Comparison of ENCODE assay signal across 8 cellular contexts in the genomic region with DNA sequence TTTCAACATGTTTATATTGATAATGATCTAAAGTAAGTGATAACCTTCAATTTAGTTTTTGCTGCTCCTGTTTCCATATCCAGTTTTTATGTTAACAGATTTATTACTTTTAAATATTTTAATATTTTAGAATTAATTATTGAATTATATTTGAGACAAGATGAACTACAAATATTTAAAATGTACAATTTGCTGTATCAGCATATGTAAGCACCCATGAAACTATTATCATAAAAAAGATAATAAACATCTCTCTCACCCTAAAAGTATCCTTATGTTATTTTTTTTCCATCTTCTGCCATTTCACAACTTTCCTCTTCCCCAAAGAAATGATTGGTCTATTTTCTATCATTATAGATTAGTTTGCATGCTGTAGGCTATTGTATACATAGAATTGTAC.
"Had no signal": no experiment of that assay in that cellular context is flagged by ENCODE, and none has a peak within 500 bp of the region (broad histone marks: within the 10 kb centered on the region; RNA-seq: fewer than 3 reads in every experiment).

No MANE protein-coding gene starts in this region.

- H3K27ac ChIP-seq: HL-60 had no signal

- H3K4me2 ChIP-seq: GM23338 had no signal

- H3K36me3 ChIP-seq: HAP-1 had no signal

- H3K9me3 ChIP-seq: HAP-1 had no signal

- ATAC-seq: GM23338, HCT116 had no signal

- DNase-seq: H7, HFFc6, KG1 had no signal

- H2AFZ ChIP-seq: GM23338 had no signal

- H3K4me1 ChIP-seq: HAP-1 had no signal

- H3K4me3 ChIP-seq: GM23338, HAP-1 had no signal

- FAIRE-seq: H1 had no signal
